In the genomic region with DNA sequence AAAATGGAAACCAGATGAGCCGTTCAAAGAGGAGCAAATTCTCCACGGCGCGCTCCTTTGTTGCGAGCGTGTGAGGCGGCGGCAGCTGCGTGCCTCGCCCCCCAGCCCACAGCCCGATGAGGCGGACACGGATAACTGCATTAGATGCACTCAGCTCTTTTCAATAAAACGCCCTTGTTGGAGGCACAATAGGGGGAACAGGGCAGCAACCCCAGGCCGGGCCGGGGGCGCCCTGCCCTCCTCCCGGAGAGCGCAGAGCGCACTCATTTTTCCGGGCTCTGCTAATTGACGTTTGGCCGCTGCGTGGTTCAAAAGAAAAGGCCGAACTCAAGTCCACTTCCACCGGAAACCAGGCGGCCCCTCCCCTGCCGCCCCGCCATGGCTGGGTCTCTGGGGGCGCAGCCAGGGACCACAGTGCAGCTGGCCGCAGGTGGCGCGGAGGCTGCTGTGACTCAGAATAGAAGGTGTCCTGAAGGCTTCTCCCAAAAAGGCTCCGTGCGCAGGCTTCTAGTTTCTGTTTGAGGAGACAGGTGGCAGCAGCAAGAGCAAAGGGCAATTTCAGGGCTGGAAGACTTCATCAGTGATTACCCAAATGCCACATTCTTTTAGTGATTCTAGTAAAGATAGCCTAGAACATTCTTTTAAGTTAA, we compare ENCODE assay signal across 16 cellular contexts. TPM values are rescaled to one million over a fixed set of nuclear protein-coding genes. Genes with fewer than 3 reads are reported as not detected.
DNase-seq lines count a peak whose midpoint lies in the region; ATAC-seq and TF ChIP-seq lines count a peak whose summit lies in the region.
"Had no signal": no experiment of that assay in that cellular context is flagged by ENCODE, and none has a peak within 500 bp of the region (broad histone marks: within the 10 kb centered on the region; RNA-seq: fewer than 3 reads in every experiment).

No MANE protein-coding gene starts in this region.

- in situ Hi-C loops in GM13977 (cut with MboI; ENCODE audit: low pct_unique_long_range_greater_than_20kb, low sequenced_read_pairs, unreplicated experiment) = no loop called here

- no peaks in the 10 kb centered on the region for H3K27me3 ChIP-seq in SJCRH30
- H3K27me3 ChIP-seq in skeletal muscle tissue (ENCODE audit: control insufficient read depth in 3 of 3, insufficient read depth in 3 of 3, low read length in 3 of 3) = no peaks in the 10 kb centered on the region
- H3K27me3 ChIP-seq: body of pancreas had no signal

- H3K4me1 ChIP-seq in SJCRH30 = peaks cover 22% of the 10 kb centered on the region
- H3K4me1 ChIP-seq in skeletal muscle tissue (ENCODE audit: control insufficient read depth in 3 of 3, insufficient read depth in 3 of 3, low read length in 3 of 3) = peaks cover 7 to 20% (median 20%) of the 10 kb centered on the region in 3 donors
- H3K4me1 ChIP-seq: body of pancreas had no signal

- DNase-seq in GM13977 (ENCODE audit: low spot score) (peak; percentile 65), SJCRH30 (peak; percentile 77 to 81), left kidney (ENCODE audit: low read depth, low spot score) (peak; percentile 47), NCI-H2107 (lab: John Stamatoyannopoulos, UW) (no peak), AML-193 (lab: John Stamatoyannopoulos, UW) (no peak), NCI-H146 treated with DMSO at 0.1 percent for 48 hours (lab: John Stamatoyannopoulos, UW; ENCODE audit: unreplicated experiment) (no peak)
- DNase-seq in stimulated activated effector memory CD8-positive, alpha-beta T cell treated with anti-CD3 and anti-CD28 coated beads, Interleukin-12 subunit alpha, Interleukin-12 subunit beta, amount 100 ng/mL, for 72 hours (ENCODE audit: low spot score in 2 of 2) = no peak
- DNase-seq: body of pancreas; effector memory CD8-positive, alpha-beta T cell; foreskin melanocyte; NCI-H2081; transverse colon had no signal

- no peaks in the 10 kb centered on the region for H3K36me3 ChIP-seq in SJCRH30
- H3K36me3 ChIP-seq in skeletal muscle tissue (ENCODE audit: control insufficient read depth in 3 of 3, insufficient read depth in 3 of 3, low read length in 3 of 3) = no peaks in the 10 kb centered on the region
- H3K36me3 ChIP-seq: transverse colon had no signal

- TF ChIP-seq CTCF in GM13977 (IDR thresholded peaks at IDR 0.05; ENCODE audit: extremely low read depth, insufficient read depth, missing control alignments) = no peak

- H3K9ac ChIP-seq in skeletal muscle tissue (ENCODE audit: low read depth in 1 of 3, low read length in 3 of 3) = peak overlapping the region; percentile 73 to 81 (median 80)

- H3K4me3 ChIP-seq in SJCRH30 = peak overlapping the region; percentile 57
- peak overlapping the region; percentile 54 to 60 (median 57) for H3K4me3 ChIP-seq in skeletal muscle tissue (ENCODE audit: low read length in 3 of 3)
- H3K4me3 ChIP-seq: body of pancreas, transverse colon had no signal

- H3K27ac Mint-ChIP-seq in stimulated activated effector memory CD8-positive, alpha-beta T cell treated with anti-CD3 and anti-CD28 coated beads, Interleukin-12 subunit alpha, Interleukin-12 subunit beta, amount 100 ng/mL, for 72 hours = no peak overlapping the region
- H3K27ac Mint-ChIP-seq: effector memory CD8-positive, alpha-beta T cell; mesothelial cell of epicardium had no signal

- ATAC-seq in stimulated activated effector memory CD8-positive, alpha-beta T cell treated with anti-CD3 and anti-CD28 coated beads, Interleukin-12 subunit alpha, Interleukin-12 subunit beta, amount 100 ng/mL, for 72 hours = no peak
- ATAC-seq: body of pancreas; effector memory CD8-positive, alpha-beta T cell; SK-N-SH treated with all-trans-retinoic acid at 6 μM for 48 hours had no signal

- no peaks in the 10 kb centered on the region for H3K9me3 Mint-ChIP-seq in stimulated activated effector memory CD8-positive, alpha-beta T cell treated with anti-CD3 and anti-CD28 coated beads, Interleukin-12 subunit alpha, Interleukin-12 subunit beta, amount 100 ng/mL, for 72 hours
- H3K9me3 Mint-ChIP-seq: effector memory CD8-positive, alpha-beta T cell; mesothelial cell of epicardium had no signal

- H3K4me1 Mint-ChIP-seq in stimulated activated effector memory CD8-positive, alpha-beta T cell treated with anti-CD3 and anti-CD28 coated beads, Interleukin-12 subunit alpha, Interleukin-12 subunit beta, amount 100 ng/mL, for 72 hours = no peaks in the 10 kb centered on the region

- H3K9me3 ChIP-seq in SJCRH30 (replicated peaks) (no peaks in the 10 kb centered on the region), skeletal muscle tissue (ENCODE audit: control insufficient read depth in 3 of 3, low read length in 3 of 3) (no peaks in the 10 kb centered on the region)
- H3K9me3 ChIP-seq: body of pancreas, transverse colon had no signal

- no peak overlapping the region for H3K4me3 Mint-ChIP-seq in stimulated activated effector memory CD8-positive, alpha-beta T cell treated with anti-CD3 and anti-CD28 coated beads, Interleukin-12 subunit alpha, Interleukin-12 subunit beta, amount 100 ng/mL, for 72 hours
- H3K4me3 Mint-ChIP-seq: effector memory CD8-positive, alpha-beta T cell; mesothelial cell of epicardium had no signal

- H3K27ac ChIP-seq in SJCRH30 = peak overlapping the region; percentile 82
- peak overlapping the region; percentile 93 for H3K27ac ChIP-seq in skeletal muscle tissue (ENCODE audit: low read depth, low read length)
- H3K27ac ChIP-seq: body of pancreas, transverse colon had no signal

- H3K36me3 Mint-ChIP-seq in stimulated activated effector memory CD8-positive, alpha-beta T cell treated with anti-CD3 and anti-CD28 coated beads, Interleukin-12 subunit alpha, Interleukin-12 subunit beta, amount 100 ng/mL, for 72 hours = no peaks in the 10 kb centered on the region
- H3K36me3 Mint-ChIP-seq: mesothelial cell of epicardium had no signal

RNA-seq across cellular contexts. Expression of gene SMOC1, which starts 29.0 kb away (rescaled TPM):
- total RNA-seq in SJCRH30 (2014; rRNA removed; shearing (Covaris generic)) = 12.8 and 15.6 TPM in 2 replicates
- total RNA-seq in skeletal muscle tissue = 3.1 TPM

RNA-seq across cellular contexts. Expression of gene SLC10A1, which starts 53.2 kb away (rescaled TPM):
- total RNA-seq in SJCRH30 (2014; rRNA removed; shearing (Covaris generic)) = not detected in 2 replicates
- not detected for total RNA-seq in skeletal muscle tissue
- total RNA-seq: body of pancreas, H4, mesothelial cell of epicardium had no signal

Comparison
In these comparisons a context has a peak if more than half of its experiments do, and no peak if none do; other contexts are left out.
1. DNase-seq: peak in GM13977 (single experiment), SJCRH30 (2 of 2) and left kidney (single experiment); none in NCI-H2107 (single experiment), AML-193 (0 of 2), stimulated activated effector memory CD8-positive, alpha-beta T cell treated with anti-CD3 and anti-CD28 coated beads, Interleukin-12 subunit alpha, Interleukin-12 subunit beta, amount 100 ng/mL, for 72 hours (0 of 2) and NCI-H146 treated with DMSO at 0.1 percent for 48 hours (single experiment).